ENCODE assay signal across 16 cellular contexts in genomic region chr5:123599171-123599570, GRCh38.
"Had no signal": no experiment of that assay in that cellular context is flagged by ENCODE, and none has a peak within 500 bp of the region (broad histone marks: within the 10 kb centered on the region; RNA-seq: fewer than 3 reads in every experiment).

No MANE protein-coding gene starts in this region.

- H3K4me3 ChIP-seq: breast epithelium, esophagus squamous epithelium, prostate gland had no signal

- H3K9me3 ChIP-seq: breast epithelium, esophagus squamous epithelium, prostate gland had no signal

- DNase-seq: activated CD4-positive, alpha-beta T cell treated with anti-CD3 and anti-CD28 coated beads for 48 hours; activated naive CD4-positive, alpha-beta T cell treated with Interleukin-2 at 50 U/mL for 16 hours; amniotic stem cell; esophagus squamous epithelium; glutamatergic neuron; immature natural killer cell; mesenchymal stem cell; occipital lobe; stimulated activated CD4-positive, alpha-beta T cell treated with anti-CD3 and anti-CD28 coated beads, Interleukin-12 subunit alpha, Interleukin-12 subunit beta, amount 100 ng/mL, for 4 hours; stimulated activated naive CD8-positive, alpha-beta T cell treated with anti-CD3 and anti-CD28 coated beads, Interleukin-15, amount 100 ng/mL, for 72 hours; T-helper 17 cell had no signal

- H3K4me1 ChIP-seq: breast epithelium, esophagus squamous epithelium, prostate gland had no signal

- H3K9me3 Mint-ChIP-seq: immature natural killer cell; nephron; stimulated activated naive CD8-positive, alpha-beta T cell treated with anti-CD3 and anti-CD28 coated beads, Interleukin-15, amount 100 ng/mL, for 72 hours; WTC11 had no signal

- H3K36me3 ChIP-seq: breast epithelium, prostate gland had no signal

- H3K27ac Mint-ChIP-seq: nephron; stimulated activated naive CD8-positive, alpha-beta T cell treated with anti-CD3 and anti-CD28 coated beads, Interleukin-15, amount 100 ng/mL, for 72 hours; T-helper 17 cell had no signal

- ATAC-seq: sciatic nerve; stimulated activated naive CD8-positive, alpha-beta T cell treated with anti-CD3 and anti-CD28 coated beads, Interleukin-15, amount 100 ng/mL, for 72 hours; T-helper 17 cell; WTC11 had no signal

- H3K27ac ChIP-seq: breast epithelium, esophagus squamous epithelium, prostate gland had no signal

- H3K4me1 Mint-ChIP-seq: immature natural killer cell; nephron; stimulated activated naive CD8-positive, alpha-beta T cell treated with anti-CD3 and anti-CD28 coated beads, Interleukin-15, amount 100 ng/mL, for 72 hours had no signal

- H3K27me3 Mint-ChIP-seq: stimulated activated naive CD8-positive, alpha-beta T cell treated with anti-CD3 and anti-CD28 coated beads, Interleukin-15, amount 100 ng/mL, for 72 hours; T-helper 17 cell had no signal

- H3K27me3 ChIP-seq: breast epithelium, esophagus squamous epithelium had no signal

- H3K4me3 Mint-ChIP-seq: immature natural killer cell; nephron; stimulated activated naive CD8-positive, alpha-beta T cell treated with anti-CD3 and anti-CD28 coated beads, Interleukin-15, amount 100 ng/mL, for 72 hours; T-helper 17 cell; WTC11 had no signal
